ENCODE assay signal across 8 cellular contexts in the genomic region with DNA sequence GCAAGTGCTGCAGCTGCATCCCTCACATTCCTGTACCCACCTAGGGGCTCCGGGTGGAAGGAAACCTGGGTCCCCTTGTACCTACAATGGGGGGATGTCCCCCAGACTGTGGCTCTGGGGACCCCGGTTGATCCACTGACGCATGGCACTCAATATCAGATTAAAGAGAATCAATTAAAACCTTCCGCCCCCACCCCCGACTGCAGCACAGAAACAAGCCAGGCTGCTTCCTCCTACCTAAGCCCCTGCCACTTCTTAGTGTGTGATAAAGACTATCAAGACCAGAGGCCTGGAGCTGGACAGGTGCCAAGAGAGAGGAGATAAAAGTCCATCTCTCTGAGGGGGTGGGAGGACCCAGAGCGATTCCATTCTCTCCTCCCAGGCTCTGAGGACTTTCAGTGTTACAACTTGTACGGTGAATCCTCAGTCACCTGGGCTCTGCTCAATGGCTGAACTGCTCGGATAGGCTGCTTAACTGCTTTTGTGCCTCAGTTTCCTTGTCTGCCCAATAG. TPM values are rescaled to one million over a fixed set of nuclear protein-coding genes. Genes with fewer than 3 reads are reported as not detected.
A peak's percentile ranks its signal among the peaks of the same experiment; 100 is the strongest.
DNase-seq lines count a peak whose midpoint lies in the region; ATAC-seq and TF ChIP-seq lines count a peak whose summit lies in the region.

No MANE protein-coding gene starts in this region.

- CTCF ChIA-PET in CD4-positive, alpha-beta T cell (lab: Charles Lee): interaction anchor here (1.2 to 9.6 kb wide), 9 partner anchors 8 to 61 kb away, joined by 4 to 234 read pairs (median 13); a partner anchor contains a TSS

- H3K27ac Mint-ChIP-seq in CD4-positive, alpha-beta T cell: peak overlapping the region; percentile 88
- peak overlapping the region in 8 of 10 donors; percentile 2 to 95 (median 78) for H3K27ac Mint-ChIP-seq in naive thymus-derived CD8-positive, alpha-beta T cell

- no peaks in the 10 kb centered on the region for H3K27me3 ChIP-seq in CD4-positive, alpha-beta T cell (ENCODE audit: control insufficient read depth, insufficient read depth, low read length)

- no peak for ATAC-seq in CD4-positive, alpha-beta T cell (ENCODE audit: poor library complexity)
- no peak for ATAC-seq in naive thymus-derived CD8-positive, alpha-beta T cell
- ATAC-seq in GM19035 (IDR thresholded peaks at IDR 0.05; ENCODE audit: unreplicated experiment): no peak

- no peaks in the 10 kb centered on the region for H3K9me3 ChIP-seq in CD4-positive, alpha-beta T cell (ENCODE audit: control insufficient read depth, low read length)

- DNase-seq in CD4-positive, alpha-beta T cell: no peak
- DNase-seq in NAMALWA (ENCODE audit: low spot score) (peak; percentile 41), cerebellar cortex (ENCODE audit: low spot score) (peak; percentile 63), middle frontal gyrus (ENCODE audit: extremely low spot score, low spot score) (no peak), AG08395 (ENCODE audit: low spot score) (no peak), GDM1 (lab: John Stamatoyannopoulos, UW) (no peak)
- no peak for DNase-seq in naive thymus-derived CD8-positive, alpha-beta T cell

- H3K4me3 Mint-ChIP-seq in CD4-positive, alpha-beta T cell: peak overlapping the region; percentile 38
- peak overlapping the region in 4 of 10 donors; percentile 13 to 76 (median 68) for H3K4me3 Mint-ChIP-seq in naive thymus-derived CD8-positive, alpha-beta T cell

- POLR2A ChIA-PET in CD4-positive, alpha-beta T cell (lab: Charles Lee): interaction anchor here (1.2 to 9.5 kb wide), 9 partner anchors 11 to 62 kb away, joined by 3 to 192 read pairs (median 11); a partner anchor contains a TSS
- POLR2A ChIA-PET in naive thymus-derived CD8-positive, alpha-beta T cell (lab: Charles Lee): interaction anchor here (0.6 to 10.4 kb wide), 11 partner anchors 9 to 219 kb away, joined by 3 to 211 read pairs (median 7); a partner anchor contains a TSS

- H3K9me3 Mint-ChIP-seq in CD4-positive, alpha-beta T cell: no peaks in the 10 kb centered on the region
- H3K9me3 Mint-ChIP-seq in naive thymus-derived CD8-positive, alpha-beta T cell: no peaks in the 10 kb centered on the region

- no peak for TF ChIP-seq CTCF in CD4-positive, alpha-beta T cell (IDR thresholded peaks at IDR 0.05)

- intact Hi-C loops in CD4-positive, alpha-beta T cell (cut with DNase I, micrococcal nuclease): loop anchor here in 1 of 2 experiments (2.0 kb wide), 1 partner anchor 22 kb away; no protein-coding TSS in a partner anchor

- no peaks in the 10 kb centered on the region for H3K27me3 Mint-ChIP-seq in CD4-positive, alpha-beta T cell
- no peaks in the 10 kb centered on the region for H3K27me3 Mint-ChIP-seq in naive thymus-derived CD8-positive, alpha-beta T cell

- peaks cover 96% of the 10 kb centered on the region for H3K4me1 Mint-ChIP-seq in CD4-positive, alpha-beta T cell (ENCODE audit: low read depth)
- peaks cover 40 to 97% (median 90%) of the 10 kb centered on the region in 4 donors for H3K4me1 Mint-ChIP-seq in naive thymus-derived CD8-positive, alpha-beta T cell

- peak overlapping the region; percentile 69 for H3K27ac ChIP-seq in CD4-positive, alpha-beta T cell (ENCODE audit: low read depth, low read length)

- peaks cover 38% of the 10 kb centered on the region for H3K36me3 Mint-ChIP-seq in CD4-positive, alpha-beta T cell (ENCODE audit: low read depth)
- peaks cover 0 to 6% (median 0%) of the 10 kb centered on the region in 3 donors for H3K36me3 Mint-ChIP-seq in naive thymus-derived CD8-positive, alpha-beta T cell

RNA-seq across cellular contexts. Expression of a gene that starts 28.2 kb away (rescaled TPM):
- 1,000 to 10,000 TPM; 1,997 to 2,075 TPM for total RNA-seq in CD4-positive, alpha-beta T cell
- total RNA-seq in naive thymus-derived CD8-positive, alpha-beta T cell: 1,000 to 10,000 TPM; 1,511 to 1,568 TPM
- polyA plus RNA-seq in naive thymus-derived CD8-positive, alpha-beta T cell: 1,000 to 10,000 TPM; 1,821 to 2,320 (median 1,964) TPM

RNA-seq across cellular contexts. Expression of a gene that starts 34.6 kb away (rescaled TPM):
- total RNA-seq in CD4-positive, alpha-beta T cell: 100 to 1,000 TPM; 121 to 128 TPM
- total RNA-seq in naive thymus-derived CD8-positive, alpha-beta T cell: 100 to 1,000 TPM; 132 to 133 TPM
- 10 to 100 TPM; 14.9 to 28.3 (median 23.8) TPM for polyA plus RNA-seq in naive thymus-derived CD8-positive, alpha-beta T cell

RNA-seq across cellular contexts. Expression of a gene that starts 36.4 kb away (rescaled TPM):
- total RNA-seq in CD4-positive, alpha-beta T cell: 100 to 1,000 TPM; 229 to 230 TPM
- total RNA-seq in naive thymus-derived CD8-positive, alpha-beta T cell: 10 to 100 TPM; 93.9 to 96.6 TPM
- 10 to 100 TPM; 64.3 to 95.6 (median 80.4) TPM for polyA plus RNA-seq in naive thymus-derived CD8-positive, alpha-beta T cell

Comparison
In these comparisons a context has a peak if more than half of its experiments do, and no peak if none do; other contexts are left out.
1. DNase-seq: peak in NAMALWA (single experiment) and cerebellar cortex (single experiment); none in CD4-positive, alpha-beta T cell (0 of 10), naive thymus-derived CD8-positive, alpha-beta T cell (0 of 10), middle frontal gyrus (single experiment), AG08395 (single experiment) and GDM1 (single experiment).